ENCODE assay signal across 1 cellular context in the genomic region with DNA sequence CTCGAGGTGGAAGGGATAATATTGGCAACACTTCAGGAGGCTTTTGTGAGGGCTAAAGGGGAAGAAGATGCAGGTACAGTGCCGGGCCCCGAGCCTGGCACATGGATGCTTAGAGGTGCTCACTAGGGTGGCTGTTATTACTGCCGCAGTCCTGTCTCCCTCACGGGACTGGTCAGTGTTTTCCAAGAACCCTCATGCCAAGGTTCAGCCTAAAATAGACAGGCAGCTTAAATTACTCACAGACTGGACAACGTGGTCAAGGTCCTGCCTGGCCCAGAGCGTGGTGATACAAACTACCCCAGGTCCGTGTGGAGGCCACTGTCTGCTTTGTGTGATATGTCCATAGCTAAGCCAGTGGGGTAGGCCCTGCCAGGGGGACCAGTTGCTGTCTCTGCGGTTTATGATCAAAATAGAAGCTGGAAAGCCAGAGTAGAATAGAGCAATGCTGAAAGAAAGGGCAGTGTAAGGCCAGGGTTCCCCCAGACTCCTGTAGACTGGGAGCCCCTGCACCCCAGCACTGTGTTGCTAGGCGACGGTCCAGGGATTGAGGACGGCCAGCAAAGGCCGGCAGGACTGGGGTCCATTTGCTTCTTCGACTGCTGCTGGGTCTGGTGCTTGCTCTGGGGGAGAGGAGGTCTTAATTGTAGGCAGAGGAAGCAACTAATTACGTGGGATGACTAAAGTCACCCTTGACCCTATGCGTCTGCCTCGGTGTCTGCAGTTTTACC.
TF ChIP-seq lines count a peak whose summit lies in the region.

No MANE protein-coding gene starts in this region.

TF ChIP-seq in HepG2, 621 proteins besides CTCF, POLR2A, EP300 and RAD21 (continues in another document):
- TF ChIP-seq ZNF296 (CRISPR knock-in tag; conservative IDR thresholded peaks at IDR 0.05) (0 out of 2 replicates have a peak, but pooled peaks have one; percentile 58), SALL1 (CRISPR knock-in tag; IDR thresholded peaks at IDR 0.05) (peak; percentile 42), ZNF605 (CRISPR knock-in tag; IDR thresholded peaks at IDR 0.05) (0 out of 2 replicates have a peak, but pooled peaks have one; percentile 32), ZFX (CRISPR knock-in tag; IDR thresholded peaks at IDR 0.05; ENCODE audit: low read depth) (peak; percentile 78), BCL6 (CRISPR knock-in tag; IDR thresholded peaks at IDR 0.05) (peak; percentile 93), ZNF558 (CRISPR knock-in tag; IDR thresholded peaks at IDR 0.05; ENCODE audit: borderline replicate concordance) (no peak), ZNF343 (CRISPR knock-in tag; IDR thresholded peaks at IDR 0.05) (no peak), ZNF12 (CRISPR knock-in tag; IDR thresholded peaks at IDR 0.05) (no peak), KDM5B (CRISPR knock-in tag; IDR thresholded peaks at IDR 0.05; ENCODE audit: borderline replicate concordance) (0 out of 2 replicates have a peak, but pooled peaks have one; percentile 50), ZNF570 (CRISPR knock-in tag; IDR thresholded peaks at IDR 0.05; ENCODE audit: borderline replicate concordance) (no peak), SIX4 (CRISPR knock-in tag; IDR thresholded peaks at IDR 0.05) (no peak), FOXO1 (CRISPR knock-in tag; IDR thresholded peaks at IDR 0.05) (no peak; the same call in 1 of the 2 replicates), HNRNPK (IDR thresholded peaks at IDR 0.05; ENCODE audit: low read depth, low read length, poor library complexity, severe bottlenecking) (no peak), NRL (CRISPR knock-in tag; IDR thresholded peaks at IDR 0.05; ENCODE audit: borderline replicate concordance) (0 out of 2 replicates have a peak, but pooled peaks have one; percentile 56), RARA (CRISPR knock-in tag; IDR thresholded peaks at IDR 0.05) (peak; percentile 34; the same call in 1 of the 2 replicates), SRF (IDR thresholded peaks at IDR 0.05; ENCODE audit: low read depth, low read length) (no peak), TAF15 (IDR thresholded peaks at IDR 0.05; ENCODE audit: low read depth, low read length, poor library complexity, severe bottlenecking) (no peak), PTBP1 (IDR thresholded peaks at IDR 0.05; ENCODE audit: low read depth, low read length, poor library complexity, severe bottlenecking) (no peak), ZSCAN30 (CRISPR knock-in tag; IDR thresholded peaks at IDR 0.05) (no peak), ZBTB43 (CRISPR knock-in tag; conservative IDR thresholded peaks at IDR 0.05) (no peak), HOXA3 (CRISPR knock-in tag; IDR thresholded peaks at IDR 0.05) (0 out of 2 replicates have a peak, but pooled peaks have one; percentile 28), ZMYM3 (CRISPR knock-in tag; IDR thresholded peaks at IDR 0.05) (peak; percentile 25; the same call in 1 of the 2 replicates), PAX8 (CRISPR knock-in tag; IDR thresholded peaks at IDR 0.05; ENCODE audit: borderline replicate concordance) (no peak), ZNF576 (CRISPR knock-in tag; IDR thresholded peaks at IDR 0.05) (no peak), ZNF737 (CRISPR knock-in tag; IDR thresholded peaks at IDR 0.05; ENCODE audit: borderline replicate concordance) (peak; percentile 52; the same call in 1 of the 2 replicates), ZNF441 (CRISPR knock-in tag; IDR thresholded peaks at IDR 0.05; ENCODE audit: borderline replicate concordance) (0 out of 2 replicates have a peak, but pooled peaks have one; percentile 43), ZFY (CRISPR knock-in tag; IDR thresholded peaks at IDR 0.05) (peak; percentile 67), SOX13 (IDR thresholded peaks at IDR 0.05) (no peak), SOX13 (CRISPR knock-in tag; conservative IDR thresholded peaks at IDR 0.05 in 1 of 2, IDR thresholded peaks at IDR 0.05 in 1 of 2) (peak in 1 of 2 experiments; percentile 62; a peak in 2 of 4 replicates), ZSCAN25 (CRISPR knock-in tag; IDR thresholded peaks at IDR 0.05) (no peak), NCOA5 (CRISPR knock-in tag; IDR thresholded peaks at IDR 0.05) (no peak), BORCS8-MEF2B (CRISPR knock-in tag; IDR thresholded peaks at IDR 0.05) (0 out of 2 replicates have a peak, but pooled peaks have one; percentile 39), HINFP (CRISPR knock-in tag; IDR thresholded peaks at IDR 0.05; ENCODE audit: low read depth) (peak; percentile 48; the same call in 1 of the 2 replicates), TARDBP (CRISPR knock-in tag; IDR thresholded peaks at IDR 0.05) (0 out of 2 replicates have a peak, but pooled peaks have one; percentile 41), TEF (CRISPR knock-in tag; IDR thresholded peaks at IDR 0.05) (no peak), GFI1 (CRISPR knock-in tag; IDR thresholded peaks at IDR 0.05; ENCODE audit: borderline replicate concordance) (no peak), ZNF556 (CRISPR knock-in tag; IDR thresholded peaks at IDR 0.05; ENCODE audit: borderline replicate concordance) (no peak), FOSL2 (CRISPR knock-in tag; IDR thresholded peaks at IDR 0.05) (0 out of 2 replicates have a peak, but pooled peaks have one; percentile 10), HDAC6 (IDR thresholded peaks at IDR 0.05; ENCODE audit: low read depth, low read length) (no peak), LCORL (IDR thresholded peaks at IDR 0.05) (no peak), LCORL (CRISPR knock-in tag; IDR thresholded peaks at IDR 0.05) (peak; percentile 84), ZNF367 (CRISPR knock-in tag; IDR thresholded peaks at IDR 0.05; ENCODE audit: borderline replicate concordance) (no peak), ZNF800 (CRISPR knock-in tag; IDR thresholded peaks at IDR 0.05) (no peak), SOX5 (CRISPR knock-in tag; IDR thresholded peaks at IDR 0.05; ENCODE audit: borderline replicate concordance) (peak; percentile 17; the same call in 1 of the 2 replicates), SAP130 (CRISPR knock-in tag; IDR thresholded peaks at IDR 0.05; ENCODE audit: low read depth) (peak; percentile 59), ZNF597 (CRISPR knock-in tag; IDR thresholded peaks at IDR 0.05) (no peak), GLI4 (CRISPR knock-in tag; IDR thresholded peaks at IDR 0.05; ENCODE audit: borderline replicate concordance) (peak; percentile 35; the same call in 1 of the 2 replicates), CBX2 (IDR thresholded peaks at IDR 0.05; ENCODE audit: low read depth, low read length) (no peak), CBX2 (CRISPR knock-in tag; IDR thresholded peaks at IDR 0.05; ENCODE audit: low read depth) (no peak), ZNF691 (CRISPR knock-in tag; IDR thresholded peaks at IDR 0.05; ENCODE audit: borderline replicate concordance, low read depth) (no peak), SOX6 (IDR thresholded peaks at IDR 0.05) (no peak), SOX6 (CRISPR knock-in tag; IDR thresholded peaks at IDR 0.05) (peak; percentile 67), GPBP1L1 (CRISPR knock-in tag; IDR thresholded peaks at IDR 0.05) (no peak), HNF4A (CRISPR knock-in tag; IDR thresholded peaks at IDR 0.05) (peak; percentile 84), MAZ (IDR thresholded peaks at IDR 0.05; ENCODE audit: borderline replicate concordance, low read depth, low read length) (no peak), MAZ (CRISPR knock-in tag; IDR thresholded peaks at IDR 0.05; ENCODE audit: low read depth) (no peak), HNRNPUL1 (IDR thresholded peaks at IDR 0.05; ENCODE audit: low read depth, low read length) (no peak), CCDC6 (CRISPR knock-in tag; IDR thresholded peaks at IDR 0.05) (no peak)
- TF ChIP-seq, protein P1, sequence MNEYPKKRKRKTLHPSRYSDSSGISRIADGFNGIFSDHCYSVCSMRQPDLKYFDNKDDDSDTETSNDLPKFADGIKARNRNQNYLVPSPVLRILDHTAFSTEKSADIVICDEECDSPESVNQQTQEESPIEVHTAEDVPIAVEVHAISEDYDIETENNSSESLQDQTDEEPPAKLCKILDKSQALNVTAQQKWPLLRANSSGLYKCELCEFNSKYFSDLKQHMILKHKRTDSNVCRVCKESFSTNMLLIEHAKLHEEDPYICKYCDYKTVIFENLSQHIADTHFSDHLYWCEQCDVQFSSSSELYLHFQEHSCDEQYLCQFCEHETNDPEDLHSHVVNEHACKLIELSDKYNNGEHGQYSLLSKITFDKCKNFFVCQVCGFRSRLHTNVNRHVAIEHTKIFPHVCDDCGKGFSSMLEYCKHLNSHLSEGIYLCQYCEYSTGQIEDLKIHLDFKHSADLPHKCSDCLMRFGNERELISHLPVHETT (CRISPR knock-in tag; conservative IDR thresholded peaks at IDR 0.05) = no peak
- TF ChIP-seq, protein P2, sequence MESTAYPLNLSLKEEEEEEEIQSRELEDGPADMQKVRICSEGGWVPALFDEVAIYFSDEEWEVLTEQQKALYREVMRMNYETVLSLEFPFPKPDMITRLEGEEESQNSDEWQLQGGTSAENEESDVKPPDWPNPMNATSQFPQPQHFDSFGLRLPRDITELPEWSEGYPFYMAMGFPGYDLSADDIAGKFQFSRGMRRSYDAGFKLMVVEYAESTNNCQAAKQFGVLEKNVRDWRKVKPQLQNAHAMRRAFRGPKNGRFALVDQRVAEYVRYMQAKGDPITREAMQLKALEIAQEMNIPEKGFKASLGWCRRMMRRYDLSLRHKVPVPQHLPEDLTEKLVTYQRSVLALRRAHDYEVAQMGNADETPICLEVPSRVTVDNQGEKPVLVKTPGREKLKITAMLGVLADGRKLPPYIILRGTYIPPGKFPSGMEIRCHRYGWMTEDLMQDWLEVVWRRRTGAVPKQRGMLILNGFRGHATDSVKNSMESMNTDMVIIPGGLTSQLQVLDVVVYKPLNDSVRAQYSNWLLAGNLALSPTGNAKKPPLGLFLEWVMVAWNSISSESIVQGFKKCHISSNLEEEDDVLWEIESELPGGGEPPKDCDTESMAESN (CRISPR knock-in tag; conservative IDR thresholded peaks at IDR 0.05) = 0 out of 2 replicates have a peak, but pooled peaks have one; percentile 42
